In the genomic region with DNA sequence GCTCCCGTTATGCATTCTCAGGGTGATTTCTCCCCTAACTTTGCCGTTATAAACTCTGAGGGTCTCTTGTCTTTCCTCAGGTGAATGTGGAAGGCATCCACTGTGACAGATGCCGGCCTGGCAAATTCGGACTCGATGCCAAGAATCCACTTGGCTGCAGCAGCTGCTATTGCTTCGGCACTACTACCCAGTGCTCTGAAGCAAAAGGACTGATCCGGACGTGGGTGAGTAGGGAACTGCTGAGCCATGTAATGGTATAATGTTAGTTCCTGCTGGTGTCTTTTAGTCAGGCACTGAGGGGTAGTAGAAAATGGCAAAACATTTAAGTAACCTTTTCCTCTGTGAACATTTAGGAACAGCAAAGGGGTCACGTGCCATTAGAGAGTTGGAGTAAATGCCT, we compare ENCODE assay signal across 27 cellular contexts.
DNase-seq lines count a peak whose midpoint lies in the region; ATAC-seq and TF ChIP-seq lines count a peak whose summit lies in the region.
"Had no signal": no experiment of that assay in that cellular context is flagged by ENCODE, and none has a peak within 500 bp of the region (broad histone marks: within the 10 kb centered on the region; RNA-seq: fewer than 3 reads in every experiment).

No MANE protein-coding gene starts in this region.

- H3K27me3 ChIP-seq in Peyer's patch, result no peaks in the 10 kb centered on the region
- H3K27me3 ChIP-seq: tibial artery had no signal

- H3K4me3 ChIP-seq in epithelial cell of proximal tubule (ENCODE audit: low read depth, low read length) (peak overlapping the region; percentile 17), Peyer's patch (no peak overlapping the region), mucosa of descending colon (no peak overlapping the region)
- H3K4me3 ChIP-seq: lung, tibial artery had no signal

- H3K4me3 Mint-ChIP-seq in activated naive CD4-positive, alpha-beta T cell treated with anti-CD3 and anti-CD28 coated beads for 36 hours, result no peak overlapping the region
- H3K4me3 Mint-ChIP-seq: activated CD8-positive, alpha-beta T cell treated with anti-CD3 and anti-CD28 coated beads, Interleukin-2, amount 10 ng/mL, durations not matched to agents 7 days and 5 days; CD14-positive monocyte; effector memory CD8-positive, alpha-beta T cell; stimulated activated memory B cell treated with anti-CD40 and anti-IgM and Interleukin-4, amounts not matched to agents 10 μg/mL and 1 μg/mL and 100 μg/mL, for 72 hours had no signal

- DNase-seq in Caki2 (ENCODE audit: low read depth) (peak; percentile 65), NCI-H1694 treated with DMSO at 0.1 percent for 48 hours (lab: John Stamatoyannopoulos, UW) (peak; percentile 89), epithelial cell of proximal tubule (ENCODE audit: low read depth) (peak; percentile 71), medulla oblongata (ENCODE audit: extremely low spot score) (peak; percentile 9), Peyer's patch (no peak), iPS-NIHi7 (ENCODE audit: extremely low spot score) (no peak), mucosa of descending colon (no peak)
- no peak for DNase-seq in activated naive CD4-positive, alpha-beta T cell treated with anti-CD3 and anti-CD28 coated beads for 36 hours
- DNase-seq: activated CD8-positive, alpha-beta T cell treated with anti-CD3 and anti-CD28 coated beads, Interleukin-2, amount 10 ng/mL, durations not matched to agents 7 days and 5 days; activated naive CD4-positive, alpha-beta T cell treated with Interleukin-2 at 50 U/mL for 16 hours; activated T-cell treated with anti-CD3 and anti-CD28 coated beads, Interleukin-2, amount 50 U/mL, for 1 hour; DMS153; effector memory CD8-positive, alpha-beta T cell; GF-D8; naive B cell; NCI-H187; NCI-H345; stimulated activated CD4-positive, alpha-beta T cell treated with anti-CD3 and anti-CD28 coated beads, Interleukin-1b, Interleukin-23, amount 100 ng/mL, for 48 hours; T1000; tibial artery had no signal

- H3K4me1 ChIP-seq in Peyer's patch (no peaks in the 10 kb centered on the region), mucosa of descending colon (ENCODE audit: low read depth) (no peaks in the 10 kb centered on the region)
- H3K4me1 ChIP-seq: tibial artery had no signal

- H3K27me3 Mint-ChIP-seq in activated naive CD4-positive, alpha-beta T cell treated with anti-CD3 and anti-CD28 coated beads for 36 hours (ENCODE audit: low read depth), result peaks cover 16% of the 10 kb centered on the region
- H3K27me3 Mint-ChIP-seq: IgD-negative memory B cell; naive B cell; stimulated activated memory B cell treated with anti-CD40 and anti-IgM and Interleukin-4, amounts not matched to agents 10 μg/mL and 1 μg/mL and 100 μg/mL, for 72 hours had no signal

- CTCF ChIA-PET in activated naive CD4-positive, alpha-beta T cell treated with anti-CD3 and anti-CD28 coated beads for 36 hours (lab: Charles Lee), result no interaction called here

- no peak for ATAC-seq in mucosa of descending colon
- ATAC-seq: activated CD4-positive, CD25-positive, alpha-beta regulatory T cell treated with anti-CD3 and anti-CD28 coated beads, Interleukin-2, amount 50 U/mL, for 24 hours; activated CD8-positive, alpha-beta T cell treated with anti-CD3 and anti-CD28 coated beads, Interleukin-2, amount 10 ng/mL, durations not matched to agents 7 days and 5 days; effector memory CD8-positive, alpha-beta T cell; stimulated activated memory B cell treated with anti-CD40 and anti-IgM and Interleukin-4, amounts not matched to agents 10 μg/mL and 1 μg/mL and 100 μg/mL, for 72 hours had no signal

- no peak for TF ChIP-seq POLR2A in Peyer's patch (IDR thresholded peaks at IDR 0.05)

- TF ChIP-seq CTCF in epithelial cell of proximal tubule (conservative IDR thresholded peaks at IDR 0.05; ENCODE audit: low read depth, low read length) (no peak), Peyer's patch (IDR thresholded peaks at IDR 0.05) (no peak), mucosa of descending colon (IDR thresholded peaks at IDR 0.05) (no peak)

- no peaks in the 10 kb centered on the region for H3K9me3 Mint-ChIP-seq in activated naive CD4-positive, alpha-beta T cell treated with anti-CD3 and anti-CD28 coated beads for 36 hours
- H3K9me3 Mint-ChIP-seq: effector memory CD8-positive, alpha-beta T cell; stimulated activated memory B cell treated with anti-CD40 and anti-IgM and Interleukin-4, amounts not matched to agents 10 μg/mL and 1 μg/mL and 100 μg/mL, for 72 hours had no signal

- no peaks in the 10 kb centered on the region for H3K36me3 Mint-ChIP-seq in activated naive CD4-positive, alpha-beta T cell treated with anti-CD3 and anti-CD28 coated beads for 36 hours (ENCODE audit: low read depth)
- H3K36me3 Mint-ChIP-seq: CD14-positive monocyte; IgD-negative memory B cell; naive B cell; stimulated activated memory B cell treated with anti-CD40 and anti-IgM and Interleukin-4, amounts not matched to agents 10 μg/mL and 1 μg/mL and 100 μg/mL, for 72 hours had no signal

- intact Hi-C loops in activated naive CD4-positive, alpha-beta T cell treated with anti-CD3 and anti-CD28 coated beads for 36 hours (cut with micrococcal nuclease), result no loop called here
- intact Hi-C loops in mucosa of descending colon (cut with DNase I, micrococcal nuclease), result no loop called here

- no peak overlapping the region for H3K27ac Mint-ChIP-seq in activated naive CD4-positive, alpha-beta T cell treated with anti-CD3 and anti-CD28 coated beads for 36 hours
- H3K27ac Mint-ChIP-seq: activated CD8-positive, alpha-beta T cell treated with anti-CD3 and anti-CD28 coated beads, Interleukin-2, amount 10 ng/mL, durations not matched to agents 7 days and 5 days; effector memory CD8-positive, alpha-beta T cell; IgD-negative memory B cell; naive B cell; stimulated activated memory B cell treated with anti-CD40 and anti-IgM and Interleukin-4, amounts not matched to agents 10 μg/mL and 1 μg/mL and 100 μg/mL, for 72 hours had no signal

- H3K36me3 ChIP-seq in Peyer's patch (no peaks in the 10 kb centered on the region), mucosa of descending colon (ENCODE audit: low read depth) (no peaks in the 10 kb centered on the region)

- no peaks in the 10 kb centered on the region for H3K9me3 ChIP-seq in Peyer's patch
- H3K9me3 ChIP-seq in mucosa of descending colon, result no peaks in the 10 kb centered on the region
- H3K9me3 ChIP-seq: tibial artery had no signal

- in situ Hi-C loops in Caki2 (cut with HindIII; ENCODE audit: low pct_unique_long_range_greater_than_20kb, low sequenced_read_pairs), result no loop called here

- H3K4me1 Mint-ChIP-seq in activated naive CD4-positive, alpha-beta T cell treated with anti-CD3 and anti-CD28 coated beads for 36 hours (ENCODE audit: low read depth), result peaks cover 3% of the 10 kb centered on the region
- H3K4me1 Mint-ChIP-seq: CD14-positive monocyte; IgD-negative memory B cell; stimulated activated memory B cell treated with anti-CD40 and anti-IgM and Interleukin-4, amounts not matched to agents 10 μg/mL and 1 μg/mL and 100 μg/mL, for 72 hours had no signal

- H3K27ac ChIP-seq in Peyer's patch, result no peak overlapping the region
- H3K27ac ChIP-seq: HL-60, RWPE1, tibial artery had no signal

Comparison
In these comparisons a context has a peak if more than half of its experiments do, and no peak if none do; other contexts are left out.
1. DNase-seq: peak in Caki2 (single experiment), NCI-H1694 treated with DMSO at 0.1 percent for 48 hours (single experiment), epithelial cell of proximal tubule (single experiment) and medulla oblongata (single experiment); none in activated naive CD4-positive, alpha-beta T cell treated with anti-CD3 and anti-CD28 coated beads for 36 hours (single experiment), Peyer's patch (0 of 3), iPS-NIHi7 (single experiment) and mucosa of descending colon (0 of 3).